ENCODE assay signal across 16 cellular contexts in the genomic region with DNA sequence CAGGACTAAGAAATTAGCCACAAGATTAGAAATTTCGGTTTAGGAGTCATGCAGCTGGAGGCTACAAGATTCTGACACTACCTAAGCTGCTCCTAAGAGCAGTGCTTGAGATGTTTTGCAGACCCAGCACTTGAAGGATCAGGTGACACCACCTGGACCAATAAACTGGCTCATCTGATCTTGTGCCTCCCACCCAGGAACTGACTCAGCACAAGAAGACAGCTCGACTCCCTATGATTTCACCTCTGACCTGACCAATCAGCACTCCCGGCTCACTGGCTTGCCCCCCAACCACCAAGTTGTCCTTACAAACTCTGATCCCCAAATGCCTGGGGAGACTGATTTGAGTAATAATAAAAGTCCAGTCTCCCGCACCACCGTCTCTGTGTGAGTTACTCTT.
DNase-seq lines count a peak whose midpoint lies in the region; TF ChIP-seq lines count a peak whose summit lies in the region.
"Had no signal": no experiment of that assay in that cellular context is flagged by ENCODE, and none has a peak within 500 bp of the region (broad histone marks: within the 10 kb centered on the region; RNA-seq: fewer than 3 reads in every experiment).

No MANE protein-coding gene starts in this region.

- TF ChIP-seq POLR2A in thyroid gland (IDR thresholded peaks at IDR 0.05), result no peak

- H3K27ac ChIP-seq in HUES64 (ENCODE audit: low read depth, low read length), result peak overlapping the region; percentile 70
- H3K27ac ChIP-seq in SK-N-MC, result peak overlapping the region; percentile 96
- peak overlapping the region; percentile 93 for H3K27ac ChIP-seq in iPS-20b (ENCODE audit: low read length)
- no peak overlapping the region for H3K27ac ChIP-seq in thyroid gland
- H3K27ac ChIP-seq: right atrium auricular region had no signal

- no peaks in the 10 kb centered on the region for H3K27me3 ChIP-seq in HUES64 (ENCODE audit: insufficient read depth, low read length)
- H3K27me3 ChIP-seq in iPS-20b (ENCODE audit: insufficient read depth, low read length), result no peaks in the 10 kb centered on the region
- no peaks in the 10 kb centered on the region for H3K27me3 ChIP-seq in thyroid gland
- H3K27me3 ChIP-seq: right atrium auricular region had no signal

- DNase-seq in ELR (ENCODE audit: low read depth), result peak; percentile 28
- DNase-seq in SK-N-MC (ENCODE audit: low read depth, low spot score), result no peak
- DNase-seq in thyroid gland, result no peak
- no peak for DNase-seq in activated CD4-positive, CD25-positive, alpha-beta regulatory T cell treated with anti-CD3 and anti-CD28 coated beads, Interleukin-2, amount 50 U/mL, for 72 hours
- no peak for DNase-seq in NCI-H510A treated with DMSO at 0.1 percent for 48 hours (lab: John Stamatoyannopoulos, UW)
- DNase-seq: activated naive CD4-positive, alpha-beta T cell treated with anti-CD3 and anti-CD28 coated beads, Interleukin-2, amount 10 ng/mL, durations not matched to agents 7 days and 5 days; C1 segment of cervical spinal cord; kidney glomerular epithelial cell; naive B cell; NCI-H1092 treated with DMSO at 0.1 percent for 48 hours; NCI-H524 treated with DMSO at 0.1 percent for 48 hours; stimulated activated CD4-positive, alpha-beta T cell treated with anti-CD3 and anti-CD28 coated beads, Interleukin-4, amount 100 ng/mL, for 1 hour; stimulated activated naive B cell treated with anti-CD40 and anti-IgM and Interleukin-4, amounts not matched to agents 10 μg/mL and 1 μg/mL and 100 μg/mL, for 72 hours had no signal

- 87% methylated on average over 5 of the region's 5 CpGs for WGBS in HUES64
- 84 to 88% methylated on average over 4 to 5 of the region's 5 CpGs for WGBS in thyroid gland, 2 donors

- H3K4me1 ChIP-seq in HUES64 (ENCODE audit: insufficient read depth, low read length) (peaks cover 36% of the 10 kb centered on the region), iPS-20b (ENCODE audit: insufficient read depth, low read length) (peaks cover 19% of the 10 kb centered on the region; the same call in 1 of the 2 replicates), thyroid gland (peaks cover 0 to 11% of the 10 kb centered on the region in 2 donors)
- H3K4me1 ChIP-seq: right atrium auricular region had no signal

- H3K36me3 ChIP-seq in HUES64 (ENCODE audit: insufficient read depth, low read length), result no peaks in the 10 kb centered on the region
- H3K36me3 ChIP-seq in SK-N-MC (ENCODE audit: insufficient read depth, low read length), result no peaks in the 10 kb centered on the region
- no peaks in the 10 kb centered on the region for H3K36me3 ChIP-seq in iPS-20b (ENCODE audit: insufficient read depth, low read depth, low read length)
- no peaks in the 10 kb centered on the region for H3K36me3 ChIP-seq in thyroid gland
- H3K36me3 ChIP-seq: right atrium auricular region had no signal

- H3K4me3 ChIP-seq in HUES64 (ENCODE audit: low read length) (no peak overlapping the region), SK-N-MC (no peak overlapping the region), iPS-20b (ENCODE audit: low read length) (0 out of 2 replicates have a peak overlapping the region, but pooled peaks have one; percentile 8), thyroid gland (replicated peaks in 1 of 3) (no peak overlapping the region)
- H3K4me3 ChIP-seq: right atrium auricular region had no signal

- H3K9ac ChIP-seq in HUES64 (ENCODE audit: low read depth, low read length), result no peak overlapping the region
- H3K9ac ChIP-seq in SK-N-MC (ENCODE audit: insufficient read length), result peak overlapping the region; percentile 49
- H3K9ac ChIP-seq in iPS-20b (ENCODE audit: low read depth, low read length), result peak overlapping the region; percentile 64; the same call in 1 of the 2 replicates

- H3K9me3 ChIP-seq in HUES64 (ENCODE audit: insufficient read depth, low read depth, low read length) (no peaks in the 10 kb centered on the region), SK-N-MC (ENCODE audit: low read depth, low read length) (no peaks in the 10 kb centered on the region), iPS-20b (ENCODE audit: insufficient read depth, low read depth, low read length) (0 out of 2 replicates have a peak, but pooled peaks cover 3% of the 10 kb centered on the region), thyroid gland (no peaks in the 10 kb centered on the region)
- H3K9me3 ChIP-seq: right atrium auricular region had no signal

- intact Hi-C loops in thyroid gland (cut with DNase I), result loop anchor here (5.0 kb wide), 1 partner anchor 34 kb away; no protein-coding TSS in a partner anchor

- TF ChIP-seq CTCF in thyroid gland (IDR thresholded peaks at IDR 0.05), result no peak

Comparison
In these comparisons a context has a peak if more than half of its experiments do, and no peak if none do; other contexts are left out.
1. H3K27ac ChIP-seq: peak in HUES64 (single experiment), SK-N-MC (single experiment) and iPS-20b (single experiment); none in thyroid gland (0 of 3).